10 cellular contexts compared by ENCODE assay signal in genomic region chr3:45599984-45600650, GRCh38. TPM values are rescaled to one million over a fixed set of nuclear protein-coding genes. Genes with fewer than 3 reads are reported as not detected.
A peak's percentile ranks its signal among the peaks of the same experiment; 100 is the strongest.
DNase-seq lines count a peak whose midpoint lies in the region; ATAC-seq and TF ChIP-seq lines count a peak whose summit lies in the region.
"Had no signal": no experiment of that assay in that cellular context is flagged by ENCODE, and none has a peak within 500 bp of the region (broad histone marks: within the 10 kb centered on the region; RNA-seq: fewer than 3 reads in every experiment).

No MANE protein-coding gene starts in this region.

- peaks cover 11% of the 10 kb centered on the region; the same call in 1 of the 2 replicates for H4K20me1 ChIP-seq in KMS-11 (ENCODE audit: insufficient read depth)

- 51% methylated on average over 7 of the region's 7 CpGs for WGBS in prostate gland

- no peaks in the 10 kb centered on the region for H3K27me3 Mint-ChIP-seq in CD4-positive, CD25-positive, alpha-beta regulatory T cell
- H3K27me3 Mint-ChIP-seq in effector memory CD8-positive, alpha-beta T cell: no peaks in the 10 kb centered on the region

- peaks cover 20% of the 10 kb centered on the region for H3K36me3 ChIP-seq in CD4-positive, CD25-positive, alpha-beta regulatory T cell (ENCODE audit: control insufficient read depth, insufficient read depth, low read length)
- H3K36me3 ChIP-seq in KMS-11 (ENCODE audit: insufficient read depth) (no peaks in the 10 kb centered on the region), prostate gland (no peaks in the 10 kb centered on the region)

- peak overlapping the region; percentile 29 to 76 (median 70) for H3K4me3 Mint-ChIP-seq in CD4-positive, CD25-positive, alpha-beta regulatory T cell
- peak overlapping the region; percentile 48 to 68 for H3K4me3 Mint-ChIP-seq in effector memory CD8-positive, alpha-beta T cell

- peaks cover 49% of the 10 kb centered on the region for H3K4me1 ChIP-seq in CD4-positive, CD25-positive, alpha-beta regulatory T cell (ENCODE audit: control insufficient read depth, insufficient read depth, low read length, poor library complexity, severe bottlenecking)
- H3K4me1 ChIP-seq in KMS-11 (ENCODE audit: low read depth, poor library complexity, severe bottlenecking) (peaks cover 46% of the 10 kb centered on the region), prostate gland (replicated peaks) (peaks cover 26% of the 10 kb centered on the region)

- H3K9me3 Mint-ChIP-seq in CD4-positive, CD25-positive, alpha-beta regulatory T cell: no peaks in the 10 kb centered on the region
- no peaks in the 10 kb centered on the region for H3K9me3 Mint-ChIP-seq in effector memory CD8-positive, alpha-beta T cell

- no peak for DNase-seq in CD4-positive, CD25-positive, alpha-beta regulatory T cell
- DNase-seq in effector memory CD8-positive, alpha-beta T cell: no peak
- DNase-seq in prostate gland (ENCODE audit: low spot score): peak; percentile 56
- DNase-seq in SKM-1 (lab: John Stamatoyannopoulos, UW; ENCODE audit: unreplicated experiment): no peak
- DNase-seq: activated CD4-positive, alpha-beta T cell treated with anti-CD3 and anti-CD28 coated beads for 4 hours; NCI-H2171 treated with DMSO at 0.1 percent for 48 hours; stimulated activated CD8-positive, alpha-beta memory T cell treated with anti-CD3 and anti-CD28 coated beads, Interleukin-4, amount 100 ng/mL, for 48 hours had no signal

- H2AFZ ChIP-seq in KMS-11 (ENCODE audit: low read depth): no peak overlapping the region

- no peaks in the 10 kb centered on the region for H3K9me3 ChIP-seq in CD4-positive, CD25-positive, alpha-beta regulatory T cell (ENCODE audit: control insufficient read depth in 2 of 2, low read length in 2 of 2)
- H3K9me3 ChIP-seq in prostate gland: no peaks in the 10 kb centered on the region

- peaks cover 29% of the 10 kb centered on the region for H3K36me3 Mint-ChIP-seq in CD4-positive, CD25-positive, alpha-beta regulatory T cell
- peaks cover 7% of the 10 kb centered on the region for H3K36me3 Mint-ChIP-seq in effector memory CD8-positive, alpha-beta T cell (ENCODE audit: insufficient read depth)

- TF ChIP-seq CTCF in KMS-11 (conservative IDR thresholded peaks at IDR 0.05; ENCODE audit: low read depth, low read length) (no peak), prostate gland (IDR thresholded peaks at IDR 0.05) (no peak)

- 0 out of 2 replicates have a peak overlapping the region, but pooled peaks have one; percentile 80 for H3K4me2 ChIP-seq in KMS-11

- no peak for ATAC-seq in CD4-positive, CD25-positive, alpha-beta regulatory T cell (ENCODE audit: low read depth in 2 of 2)
- no peak for ATAC-seq in effector memory CD8-positive, alpha-beta T cell (replicated peaks)
- ATAC-seq in GM21737 (IDR thresholded peaks at IDR 0.05; ENCODE audit: unreplicated experiment) (no peak), GM21447 (IDR thresholded peaks at IDR 0.05; ENCODE audit: unreplicated experiment) (no peak)

- intact Hi-C loops in prostate gland (cut with DNase I): loop anchor here (10.0 kb wide), 1 partner anchor 375 kb away; the partner anchor contains the start of gene TMEM158

- H3K27ac Mint-ChIP-seq in CD4-positive, CD25-positive, alpha-beta regulatory T cell: peak overlapping the region; percentile 75 to 92 (median 78)
- peak overlapping the region in 1 of 2 donors; percentile 14 for H3K27ac Mint-ChIP-seq in effector memory CD8-positive, alpha-beta T cell

- no peak for TF ChIP-seq POLR2A in prostate gland (IDR thresholded peaks at IDR 0.05)

- peak overlapping the region; percentile 28 for H3K4me3 ChIP-seq in CD4-positive, CD25-positive, alpha-beta regulatory T cell (ENCODE audit: low read depth, low read length)
- H3K4me3 ChIP-seq in KMS-11 (IDR thresholded peaks at IDR 0.05; ENCODE audit: insufficient read depth, low read depth, low read length): no peak overlapping the region
- no peak overlapping the region for H3K4me3 ChIP-seq in prostate gland

- peaks cover 100% of the 10 kb centered on the region for H3K79me2 ChIP-seq in KMS-11 (ENCODE audit: insufficient read depth, low read depth)

- no peaks in the 10 kb centered on the region for H3K27me3 ChIP-seq in CD4-positive, CD25-positive, alpha-beta regulatory T cell (ENCODE audit: control insufficient read depth, insufficient read depth, low read length)
- H3K27me3 ChIP-seq in KMS-11 (ENCODE audit: insufficient read depth, low read depth) (no peaks in the 10 kb centered on the region), prostate gland (replicated peaks; ENCODE audit: insufficient read depth) (no peaks in the 10 kb centered on the region)

- no peak overlapping the region for H3K27ac ChIP-seq in CD4-positive, CD25-positive, alpha-beta regulatory T cell (ENCODE audit: insufficient read depth, low read length, poor library complexity, severe bottlenecking)
- H3K27ac ChIP-seq in KMS-11 (no peak overlapping the region), prostate gland (peak overlapping the region; percentile 49 to 58)

- no peak overlapping the region for H3K9ac ChIP-seq in KMS-11

- peaks cover 24 to 81% (median 52%) of the 10 kb centered on the region in 4 donors for H3K4me1 Mint-ChIP-seq in CD4-positive, CD25-positive, alpha-beta regulatory T cell
- peaks cover 63 to 65% of the 10 kb centered on the region in 2 donors for H3K4me1 Mint-ChIP-seq in effector memory CD8-positive, alpha-beta T cell (ENCODE audit: low read depth in 2 of 2)

RNA-seq across cellular contexts. Expression of gene LIMD1, which starts 5.6 kb away (rescaled TPM):
- 46.3 TPM for total RNA-seq in CD4-positive, CD25-positive, alpha-beta regulatory T cell
- 10 to 100 TPM in 1 of 4 donors, 1 to 10 TPM in 3; 7.1 to 12.9 (median 8.2) TPM for polyA plus RNA-seq in CD4-positive, CD25-positive, alpha-beta regulatory T cell
- 10 to 100 TPM; 34.2 to 40.2 TPM for total RNA-seq in prostate gland

Comparison
In these comparisons a context has a peak if more than half of its experiments do, and no peak if none do; other contexts are left out.
1. H3K27ac ChIP-seq: peak in prostate gland (2 of 2); none in CD4-positive, CD25-positive, alpha-beta regulatory T cell (single experiment) and KMS-11 (single experiment).